ENCODE assay signal across 16 cellular contexts in genomic region chr1:110638062-110638461, GRCh38. TPM values are rescaled to one million over a fixed set of nuclear protein-coding genes. Genes with fewer than 3 reads are reported as not detected.
A peak's percentile ranks its signal among the peaks of the same experiment; 100 is the strongest.
DNase-seq lines count a peak whose midpoint lies in the region; ATAC-seq and TF ChIP-seq lines count a peak whose summit lies in the region.
"Had no signal": no experiment of that assay in that cellular context is flagged by ENCODE, and none has a peak within 500 bp of the region (broad histone marks: within the 10 kb centered on the region; RNA-seq: fewer than 3 reads in every experiment).

No MANE protein-coding gene starts in this region.

- no peak overlapping the region for H2BK15ac ChIP-seq in mesendoderm (replicated peaks; ENCODE audit: low read depth)

- no peak overlapping the region for H2BK5ac ChIP-seq in mesendoderm (ENCODE audit: low read length)

- H3K36me3 Mint-ChIP-seq in activated CD4-positive, alpha-beta T cell treated with anti-CD3 and anti-CD28 coated beads for 36 hours (ENCODE audit: low read depth): peaks cover 10% of the 10 kb centered on the region
- peaks cover 2% of the 10 kb centered on the region for H3K36me3 Mint-ChIP-seq in T-helper 17 cell (ENCODE audit: low read depth)
- no peaks in the 10 kb centered on the region for H3K36me3 Mint-ChIP-seq in Caco-2 (ENCODE audit: insufficient read depth, unreplicated experiment)

- H3K4me3 ChIP-seq in GM12875 (ENCODE audit: low read depth, low read length) (no peak overlapping the region), mesendoderm (ENCODE audit: low read length) (no peak overlapping the region), Caco-2 (ENCODE audit: low read depth, low read length) (no peak overlapping the region), A673 (ENCODE audit: low read depth, low read length, poor library complexity, severe bottlenecking) (no peak overlapping the region), osteoblast (ENCODE audit: insufficient read depth, low read length) (no peak overlapping the region)

- H3K27ac Mint-ChIP-seq in activated CD4-positive, alpha-beta T cell treated with anti-CD3 and anti-CD28 coated beads for 36 hours: peak overlapping the region; percentile 32
- H3K27ac Mint-ChIP-seq in T-helper 17 cell: peak overlapping the region; percentile 0
- H3K27ac Mint-ChIP-seq in Caco-2 (ENCODE audit: unreplicated experiment): no peak overlapping the region

- no peak overlapping the region for H3K4me3 Mint-ChIP-seq in activated CD4-positive, alpha-beta T cell treated with anti-CD3 and anti-CD28 coated beads for 36 hours
- H3K4me3 Mint-ChIP-seq in T-helper 17 cell (peak overlapping the region; percentile 49), Caco-2 (ENCODE audit: unreplicated experiment) (no peak overlapping the region)
- H3K4me3 Mint-ChIP-seq: neural crest cell had no signal

- no peaks in the 10 kb centered on the region for H4K20me1 ChIP-seq in osteoblast (ENCODE audit: insufficient read depth, low read length)

- intact Hi-C loops in activated CD4-positive, alpha-beta T cell treated with anti-CD3 and anti-CD28 coated beads for 36 hours (cut with DNase I, micrococcal nuclease): no loop called here
- intact Hi-C loops in Caco-2 (cut with micrococcal nuclease; ENCODE audit: unreplicated experiment) (no loop called here), A673 (cut with micrococcal nuclease; ENCODE audit: unreplicated experiment) (no loop called here)

- peaks cover 9% of the 10 kb centered on the region for H3K9me3 Mint-ChIP-seq in activated CD4-positive, alpha-beta T cell treated with anti-CD3 and anti-CD28 coated beads for 36 hours (ENCODE audit: low read depth)
- H3K9me3 Mint-ChIP-seq in Caco-2 (ENCODE audit: unreplicated experiment): no peaks in the 10 kb centered on the region
- H3K9me3 Mint-ChIP-seq: neural crest cell had no signal

- H3K27me3 Mint-ChIP-seq in activated CD4-positive, alpha-beta T cell treated with anti-CD3 and anti-CD28 coated beads for 36 hours: no peaks in the 10 kb centered on the region
- H3K27me3 Mint-ChIP-seq in T-helper 17 cell: no peaks in the 10 kb centered on the region
- H3K27me3 Mint-ChIP-seq in Caco-2 (ENCODE audit: insufficient read depth, unreplicated experiment): peaks cover 20% of the 10 kb centered on the region

- no CpG with 5 or more reads among the region's 2 CpGs for WGBS in mesendoderm (ENCODE audit: extremely low coverage, insufficient coverage, low lambda C conversion rate)

- DNase-seq in activated CD4-positive, alpha-beta T cell treated with anti-CD3 and anti-CD28 coated beads for 36 hours: no peak
- no peak for DNase-seq in activated CD4-positive, alpha-beta T cell treated with anti-CD3 and anti-CD28 coated beads for 4 hours
- no peak for DNase-seq in T-helper 17 cell
- DNase-seq in mesendoderm: peak; percentile 6
- DNase-seq in Caco-2: no peak
- no peak for DNase-seq in A673 (ENCODE audit: low spot score)
- DNase-seq in osteoblast (ENCODE audit: insufficient read length, low spot score, missing footprints): no peak
- DNase-seq: activated CD4-positive, alpha-beta T cell treated with anti-CD3 and anti-CD28 coated beads, Interleukin-2, amount 50 U/mL, for 1 hour; activated gamma-delta T cell; cortex of kidney; NCI-H1930; SIG-M5; T1000 had no signal

- no peaks in the 10 kb centered on the region for H3K79me1 ChIP-seq in mesendoderm (ENCODE audit: low read length)

- no peak overlapping the region for H3K56ac ChIP-seq in mesendoderm (ENCODE audit: low read length)

- no peak overlapping the region for H3K18ac ChIP-seq in mesendoderm (ENCODE audit: low read length)

- no peak overlapping the region for H4K5ac ChIP-seq in mesendoderm (ENCODE audit: low read length)

- CTCF ChIA-PET in activated CD4-positive, alpha-beta T cell treated with anti-CD3 and anti-CD28 coated beads for 36 hours (lab: Charles Lee): interaction anchor here (0.9 to 10.5 kb wide), 7 partner anchors 8 to 143 kb away, joined by 3 to 111 read pairs (median 6); no protein-coding TSS in a partner anchor
- CTCF ChIA-PET in Caco-2 (lab: Charles Lee): no interaction called here
- CTCF ChIA-PET in A673 (lab: Charles Lee): no interaction called here

- no TSS peak for BruUV-seq in Caco-2 (replicated peaks; lab: Mats Ljungman, UMichigan)
- BruUV-seq in A673 (replicated peaks; lab: Mats Ljungman, UMichigan): no TSS peak

- H3K9me3 ChIP-seq in T-helper 17 cell (ENCODE audit: control insufficient read depth, low read length, poor library complexity, severe bottlenecking) (no peaks in the 10 kb centered on the region), Caco-2 (no peaks in the 10 kb centered on the region), A673 (ENCODE audit: low read depth, low read length, poor library complexity, severe bottlenecking) (no peaks in the 10 kb centered on the region), osteoblast (ENCODE audit: low read depth, low read length) (no peaks in the 10 kb centered on the region)

- POLR2A ChIA-PET in activated CD4-positive, alpha-beta T cell treated with anti-CD3 and anti-CD28 coated beads for 36 hours (lab: Charles Lee): interaction anchor here (6.0 kb wide), 1 partner anchor 9 kb away, joined by 54 read pairs; no protein-coding TSS in a partner anchor
- POLR2A ChIA-PET in Caco-2 (lab: Charles Lee): no interaction called here
- POLR2A ChIA-PET in A673 (lab: Charles Lee; ENCODE audit: low non-redundant PET): interaction anchor here (0.7 kb wide), 1 partner anchor 98 kb away, joined by 4 read pairs; no protein-coding TSS in a partner anchor

- 0 out of 2 replicates have a peak, but pooled peaks have one; percentile 4 for TF ChIP-seq CTCF in GM12875 (IDR thresholded peaks at IDR 0.05; ENCODE audit: borderline replicate concordance, insufficient read depth, low read depth, low read length)
- no peak for TF ChIP-seq CTCF in Caco-2 (IDR thresholded peaks at IDR 0.05; ENCODE audit: insufficient read depth in 1 of 2, low read depth in 1 of 2, low read length in 1 of 2, severe bottlenecking in 1 of 2, unreplicated experiment in 1 of 2)
- TF ChIP-seq CTCF in A673 (conservative IDR thresholded peaks at IDR 0.05; ENCODE audit: low read depth, low read length): no peak
- TF ChIP-seq CTCF in osteoblast (IDR thresholded peaks at IDR 0.05; ENCODE audit: extremely low read depth, low read depth, low read length): no peak

- H3K4me1 Mint-ChIP-seq in activated CD4-positive, alpha-beta T cell treated with anti-CD3 and anti-CD28 coated beads for 36 hours: peaks cover 90% of the 10 kb centered on the region
- H3K4me1 Mint-ChIP-seq in T-helper 17 cell: peaks cover 52% of the 10 kb centered on the region
- H3K4me1 Mint-ChIP-seq in Caco-2 (ENCODE audit: low read depth, unreplicated experiment): no peaks in the 10 kb centered on the region
- H3K4me1 Mint-ChIP-seq: neural crest cell had no signal

- H3K36me3 ChIP-seq in mesendoderm (ENCODE audit: control insufficient read depth, insufficient read depth, low read length) (no peaks in the 10 kb centered on the region), Caco-2 (ENCODE audit: control insufficient read depth, insufficient read depth, low read length) (no peaks in the 10 kb centered on the region), A673 (ENCODE audit: insufficient read depth, low read length, poor library complexity, severe bottlenecking) (no peaks in the 10 kb centered on the region), osteoblast (ENCODE audit: insufficient read depth, low read length) (no peaks in the 10 kb centered on the region)

- H3K23ac ChIP-seq in mesendoderm (ENCODE audit: low read length): no peak overlapping the region

- H3K4me1 ChIP-seq in mesendoderm (ENCODE audit: control insufficient read depth, low read depth, low read length): no peaks in the 10 kb centered on the region
- H3K4me1 ChIP-seq in Caco-2: no peaks in the 10 kb centered on the region
- peaks cover 11% of the 10 kb centered on the region for H3K4me1 ChIP-seq in A673 (ENCODE audit: insufficient read depth, low read length, poor library complexity, severe bottlenecking)
- H3K4me1 ChIP-seq in osteoblast (ENCODE audit: insufficient read depth, low read length): no peaks in the 10 kb centered on the region

- ATAC-seq in activated CD4-positive, alpha-beta T cell treated with anti-CD3 and anti-CD28 coated beads for 36 hours: no peak
- no peak for ATAC-seq in T-helper 17 cell

- H2AK5ac ChIP-seq in mesendoderm (ENCODE audit: low read length): no peak overlapping the region

- H4K8ac ChIP-seq in mesendoderm (ENCODE audit: low read depth, low read length): no peak overlapping the region

- no peaks in the 10 kb centered on the region for H3K27me3 ChIP-seq in mesendoderm (ENCODE audit: insufficient read depth, low read length, poor library complexity)
- H3K27me3 ChIP-seq in Caco-2 (replicated peaks; ENCODE audit: control insufficient read depth, insufficient read depth, low read length): no peaks in the 10 kb centered on the region
- H3K27me3 ChIP-seq in A673 (replicated peaks; ENCODE audit: insufficient read depth, low read depth, low read length, poor library complexity): no peaks in the 10 kb centered on the region
- no peaks in the 10 kb centered on the region for H3K27me3 ChIP-seq in osteoblast (ENCODE audit: insufficient read depth, low read length)

- no peaks in the 10 kb centered on the region for H3K79me2 ChIP-seq in mesendoderm (ENCODE audit: control insufficient read depth, insufficient read depth, low read length)
- H3K79me2 ChIP-seq in osteoblast (ENCODE audit: insufficient read depth, low read length): no peaks in the 10 kb centered on the region

- H3K9ac ChIP-seq in mesendoderm (ENCODE audit: low read length): no peak overlapping the region

- no peak overlapping the region for H3K4ac ChIP-seq in mesendoderm (ENCODE audit: low read depth, low read length)

- no peak overlapping the region for H3K27ac ChIP-seq in mesendoderm (ENCODE audit: low read depth, low read length)
- no peak overlapping the region for H3K27ac ChIP-seq in A673 (ENCODE audit: low read depth, low read length, poor library complexity, severe bottlenecking)
- no peak overlapping the region for H3K27ac ChIP-seq in osteoblast (ENCODE audit: low read depth, low read length)

- H3K4me2 ChIP-seq in mesendoderm (ENCODE audit: low read length): no peak overlapping the region
- no peak overlapping the region for H3K4me2 ChIP-seq in osteoblast (ENCODE audit: insufficient read depth, low read length)

- H2BK120ac ChIP-seq in mesendoderm (ENCODE audit: low read depth, low read length): no peak overlapping the region

- H2AFZ ChIP-seq in osteoblast (ENCODE audit: low read length): no peak overlapping the region

RNA-seq across cellular contexts. Expression of gene KCNA2, which starts 31.9 kb away (rescaled TPM):
- total RNA-seq in activated CD4-positive, alpha-beta T cell treated with anti-CD3 and anti-CD28 coated beads for 36 hours: under 1 TPM; 0.25 to 0.37 TPM
- 1 to 10 TPM; 3.1 to 3.9 TPM for total RNA-seq in T-helper 17 cell
- 0.22 TPM for polyA plus RNA-seq in mesendoderm (2013, experiment 1 of 2)
- 0.18 TPM for polyA plus RNA-seq in mesendoderm (2013, experiment 2 of 2)
- total RNA-seq in Caco-2 (2022): 0.11 TPM in 1 of 2 replicates, not detected in the other
- 34.2 and 46.6 TPM in 2 replicates for total RNA-seq in A673 (2021)
- under 0.01 TPM in 1 of 2 replicates, not detected in the other for total RNA-seq in osteoblast
- total RNA-seq: renal cortical epithelial cell had no signal

RNA-seq across cellular contexts. Expression of gene KCNA3, which starts 36.7 kb away (rescaled TPM):
- total RNA-seq in activated CD4-positive, alpha-beta T cell treated with anti-CD3 and anti-CD28 coated beads for 36 hours: 10 to 100 TPM; 20.0 to 20.5 TPM
- total RNA-seq in T-helper 17 cell: 100 to 1,000 TPM; 114 to 115 TPM
- 0.20 TPM for polyA plus RNA-seq in mesendoderm (2013, experiment 1 of 2)
- 0.18 TPM for polyA plus RNA-seq in mesendoderm (2013, experiment 2 of 2)
- not detected in 2 replicates for total RNA-seq in Caco-2 (2022)
- 0.15 and 0.43 TPM in 2 replicates for total RNA-seq in A673 (2021)
- not detected in 2 replicates for total RNA-seq in osteoblast
- total RNA-seq: renal cortical epithelial cell had no signal

Comparison
In these comparisons a context has a peak if more than half of its experiments do, and no peak if none do; other contexts are left out.
1. RNA of gene KCNA3, which starts 36.7 kb away (total RNA-seq): 114 to 115 TPM in T-helper 17 cell and 20.0 to 20.5 TPM in activated CD4-positive, alpha-beta T cell treated with anti-CD3 and anti-CD28 coated beads for 36 hours; 0.15 to 0.43 TPM in A673, not detected in Caco-2 and not detected in osteoblast; every median in the first group is over 10 times any median in the second.